ENCODE assay signal across 21 cellular contexts in the genomic region with DNA sequence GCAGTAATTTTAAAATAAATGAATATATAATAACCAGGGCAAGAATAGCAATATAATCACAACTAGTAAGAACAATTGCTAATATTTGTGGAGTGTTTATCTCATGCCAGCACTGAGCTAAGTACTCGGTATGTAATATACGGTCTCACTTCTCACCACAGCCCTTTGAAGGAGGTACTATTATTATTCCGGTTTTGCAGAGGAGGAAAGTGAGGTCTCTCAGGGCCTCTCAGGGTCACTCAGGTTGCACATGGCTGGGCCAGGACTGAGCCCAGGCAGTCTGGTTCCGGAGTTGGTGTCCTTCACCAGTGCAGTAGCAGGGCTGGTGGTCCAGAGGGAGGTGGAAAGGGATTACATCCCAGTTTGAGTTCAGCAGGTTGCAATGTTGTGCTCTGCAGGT.
A peak's percentile ranks its signal among the peaks of the same experiment; 100 is the strongest.
DNase-seq lines count a peak whose midpoint lies in the region; ATAC-seq and TF ChIP-seq lines count a peak whose summit lies in the region.
"Had no signal": no experiment of that assay in that cellular context is flagged by ENCODE, and none has a peak within 500 bp of the region (broad histone marks: within the 10 kb centered on the region; RNA-seq: fewer than 3 reads in every experiment).

No MANE protein-coding gene starts in this region.

- no peak overlapping the region for H4K8ac ChIP-seq in trophoblast cell (ENCODE audit: low read depth, low read length)

- H3K4me3 ChIP-seq in SU-DHL-6 (ENCODE audit: insufficient read depth, low read length, poor library complexity, severe bottlenecking), result no peak overlapping the region
- H3K4me3 ChIP-seq in dorsolateral prefrontal cortex, result no peak overlapping the region
- no peak overlapping the region for H3K4me3 ChIP-seq in trophoblast cell (ENCODE audit: low read depth, low read length)

- peak; percentile 50 for ATAC-seq in GM19438 (IDR thresholded peaks at IDR 0.05; ENCODE audit: low read depth, unreplicated experiment)
- ATAC-seq: HCT116, Panc1 had no signal

- WGBS in trophoblast cell (ENCODE audit: extremely low coverage, insufficient coverage, insufficient read length), result no CpG with 5 or more reads among the region's 4 CpGs

- H4K20me1 ChIP-seq in SU-DHL-6 (ENCODE audit: low read depth, low read length), result no peaks in the 10 kb centered on the region

- H3K27me3 ChIP-seq in SU-DHL-6 (ENCODE audit: low read length), result no peaks in the 10 kb centered on the region
- no peaks in the 10 kb centered on the region for H3K27me3 ChIP-seq in dorsolateral prefrontal cortex
- no peaks in the 10 kb centered on the region for H3K27me3 ChIP-seq in trophoblast cell (ENCODE audit: insufficient read depth, low read length)

- H3K9ac ChIP-seq in SU-DHL-6 (ENCODE audit: low read length) (peak overlapping the region; percentile 47), trophoblast cell (ENCODE audit: low read length) (peak overlapping the region; percentile 50)
- H3K9ac ChIP-seq: SK-N-SH had no signal

- H3K4me2 ChIP-seq in SU-DHL-6 (ENCODE audit: low read depth, low read length, poor library complexity, severe bottlenecking), result peak overlapping the region; percentile 56
- H3K4me2 ChIP-seq in trophoblast cell (ENCODE audit: low read length), result no peak overlapping the region
- H3K4me2 ChIP-seq: SK-N-SH had no signal

- H3K9me2 ChIP-seq in SU-DHL-6 (replicated peaks; ENCODE audit: insufficient read depth, low read length), result no peaks in the 10 kb centered on the region
- H3K9me2 ChIP-seq: SK-N-SH had no signal

- H3K27ac ChIP-seq in SU-DHL-6 (ENCODE audit: low read depth, low read length), result peak overlapping the region; percentile 95
- peak overlapping the region in 31 of 59 donors; percentile 27 to 94 (median 85) for H3K27ac ChIP-seq in dorsolateral prefrontal cortex
- H3K27ac ChIP-seq in trophoblast cell (ENCODE audit: low read depth, low read length), result no peak overlapping the region

- H3K18ac ChIP-seq in trophoblast cell (ENCODE audit: low read length), result no peak overlapping the region

- no peak overlapping the region for H3K14ac ChIP-seq in trophoblast cell (ENCODE audit: low read length)

- no peak overlapping the region for H3K23ac ChIP-seq in trophoblast cell (ENCODE audit: low read length)

- intact Hi-C loops in dorsolateral prefrontal cortex (cut with DNase I), result loop anchor here in 1 of 2 donors (2.0 kb wide), 1 partner anchor 81 kb away; the partner anchor contains the start of gene CHN2

- H2AFZ ChIP-seq in SU-DHL-6 (ENCODE audit: low read depth, low read length, severe bottlenecking) (no peak overlapping the region), trophoblast cell (ENCODE audit: insufficient read depth, low read length, poor library complexity) (no peak overlapping the region)

- H2BK5ac ChIP-seq in trophoblast cell (ENCODE audit: low read depth, low read length, poor library complexity), result no peak overlapping the region

- no peak overlapping the region for H4K91ac ChIP-seq in trophoblast cell (ENCODE audit: low read depth, low read length)

- no peak overlapping the region for H4K12ac ChIP-seq in trophoblast cell (ENCODE audit: low read depth, low read length)

- no peak for TF ChIP-seq CTCF in SU-DHL-6 (IDR thresholded peaks at IDR 0.05; ENCODE audit: insufficient read depth, low read length, poor library complexity, severe bottlenecking)
- TF ChIP-seq CTCF in dorsolateral prefrontal cortex (IDR thresholded peaks at IDR 0.05 in 54 of 56, conservative IDR thresholded peaks at IDR 0.05 in 2 of 56; ENCODE audit: low read depth in 1 of 56, partially characterized antibody in 56 of 56), result no peak

- no peaks in the 10 kb centered on the region for H3K9me3 ChIP-seq in SU-DHL-6 (ENCODE audit: insufficient read depth, low read length)
- H3K9me3 ChIP-seq in trophoblast cell (ENCODE audit: insufficient read depth, low read depth, low read length), result no peaks in the 10 kb centered on the region
- H3K9me3 ChIP-seq: SK-N-SH had no signal

- H3K79me2 ChIP-seq in SU-DHL-6 (ENCODE audit: insufficient read depth, low read length) (no peaks in the 10 kb centered on the region), trophoblast cell (ENCODE audit: control insufficient read depth, insufficient read depth, low read length, poor library complexity) (peaks cover 7% of the 10 kb centered on the region)

- no peaks in the 10 kb centered on the region for H3K79me1 ChIP-seq in trophoblast cell (ENCODE audit: low read length)

- H3F3A ChIP-seq in SU-DHL-6 (ENCODE audit: insufficient read depth), result peaks cover 23% of the 10 kb centered on the region

- DNase-seq in dorsolateral prefrontal cortex (no peak), trophoblast cell (no peak), epidermal melanocyte (ENCODE audit: insufficient read length, low spot score) (no peak), T-helper 1 cell (no peak), NAMALWA (ENCODE audit: low spot score) (no peak), SKM-1 (lab: John Stamatoyannopoulos, UW; ENCODE audit: unreplicated experiment) (no peak)
- DNase-seq: EL; GF-D8; NCI-H1092 treated with DMSO at 0.1 percent for 48 hours; NCI-H1436 treated with DMSO at 0.1 percent for 48 hours; NCI-H1930; NCI-H226; NCI-H510A treated with DMSO at 0.1 percent for 48 hours; NCI-H748 treated with DMSO at 0.1 percent for 48 hours; NK-92 treated with Interleukin-12 subunit alpha and Interleukin-12 subunit beta, amount 100 ng/mL, for 24 hours; SIG-M5; SK-N-SH had no signal

- H2AK5ac ChIP-seq in trophoblast cell (ENCODE audit: low read length), result no peak overlapping the region

- H2BK120ac ChIP-seq in trophoblast cell (ENCODE audit: insufficient read depth, low read length, poor library complexity), result no peak overlapping the region

- peaks cover 5 to 14% of the 10 kb centered on the region in 2 experiments for H3K4me1 ChIP-seq in trophoblast cell (ENCODE audit: control insufficient read depth in 1 of 2, insufficient read depth in 2 of 2, low read length in 2 of 2)

- peak overlapping the region; percentile 11 for H3K4ac ChIP-seq in trophoblast cell (ENCODE audit: low read depth, low read length)

- H2BK12ac ChIP-seq in trophoblast cell (ENCODE audit: low read length), result no peak overlapping the region

- H3K36me3 ChIP-seq in SU-DHL-6 (ENCODE audit: low read length) (no peaks in the 10 kb centered on the region), trophoblast cell (ENCODE audit: control insufficient read depth in 1 of 2, insufficient read depth in 2 of 2, low read length in 2 of 2) (peaks cover 2 to 6% of the 10 kb centered on the region in 2 experiments)
